1 cellular context compared by ENCODE assay signal in genomic region chr2:215914777-215915165, GRCh38.
TF ChIP-seq lines count a peak whose summit lies in the region.

No MANE protein-coding gene starts in this region.

TF ChIP-seq in IMR-90, 13 proteins besides CTCF, POLR2A, EP300 and RAD21 (continued from another document):
- no peak for TF ChIP-seq USF2 (IDR thresholded peaks at IDR 0.05; ENCODE audit: low read depth, low read length)
